ENCODE assay signal across 23 cellular contexts in genomic region chr6:150209415-150209814, GRCh38.
"Had no signal": no experiment of that assay in that cellular context is flagged by ENCODE, and none has a peak within 500 bp of the region (broad histone marks: within the 10 kb centered on the region; RNA-seq: fewer than 3 reads in every experiment).

No MANE protein-coding gene starts in this region.

- H3K9ac ChIP-seq: parathyroid adenoma had no signal

- H3K4me1 ChIP-seq: parathyroid adenoma, sigmoid colon had no signal

- H2AFZ ChIP-seq: parathyroid adenoma had no signal

- H3K4me3 ChIP-seq: coronary artery, esophagus muscularis mucosa, heart right ventricle, lung, right atrium auricular region, sigmoid colon, skin epidermis, spleen, thyroid gland had no signal

- H3K79me2 ChIP-seq: parathyroid adenoma had no signal

- H3K9me3 ChIP-seq: esophagus muscularis mucosa, heart right ventricle, right atrium auricular region, sigmoid colon, spleen, thyroid gland had no signal

- H3K36me3 ChIP-seq: esophagus muscularis mucosa, heart right ventricle, right atrium auricular region, sigmoid colon, spleen, thyroid gland had no signal

- DNase-seq: dermis blood vessel endothelial cell; effector memory CD4-positive, alpha-beta T cell; foreskin keratinocyte; glutamatergic neuron; heart right ventricle; hippocampal formation; naive B cell; sigmoid colon; spleen; stimulated activated CD4-positive, alpha-beta T cell treated with anti-CD3 and anti-CD28 coated beads, Interleukin-4, amount 100 ng/mL, for 1 hour; stimulated activated CD8-positive, alpha-beta memory T cell treated with anti-CD3 and anti-CD28 coated beads, Interleukin-4, amount 100 ng/mL, for 48 hours; stimulated activated naive CD4-positive, alpha-beta T cell; stimulated activated naive CD8-positive, alpha-beta T cell treated with anti-CD3 and anti-CD28 coated beads, Interleukin-15, amount 100 ng/mL, for 72 hours; thyroid gland; trophoblast cell had no signal

- ATAC-seq: foreskin keratinocyte; natural killer cell treated with Interleukin-12 subunit alpha and Interleukin-12 subunit beta and Interleukin-15 and Interleukin-18, amount 100 ng/mL, for 72 hours; stimulated activated naive CD8-positive, alpha-beta T cell treated with anti-CD3 and anti-CD28 coated beads, Interleukin-15, amount 100 ng/mL, for 72 hours had no signal

- FAIRE-seq: endothelial cell of umbilical vein had no signal

- H3K27me3 ChIP-seq: esophagus muscularis mucosa, foreskin keratinocyte, right atrium auricular region, sigmoid colon, thyroid gland had no signal

- H3K27ac ChIP-seq: coronary artery, esophagus muscularis mucosa, parathyroid adenoma, sigmoid colon, skin epidermis, spleen, thyroid gland had no signal
